16 cellular contexts compared by ENCODE assay signal in genomic region chr20:15637971-15638754, GRCh38.
DNase-seq lines count a peak whose midpoint lies in the region; ATAC-seq and TF ChIP-seq lines count a peak whose summit lies in the region.
"Had no signal": no experiment of that assay in that cellular context is flagged by ENCODE, and none has a peak within 500 bp of the region (broad histone marks: within the 10 kb centered on the region; RNA-seq: fewer than 3 reads in every experiment).

No MANE protein-coding gene starts in this region.

- DNase-seq in AG10803 (ENCODE audit: low read depth), result peak; percentile 49
- peak; percentile 15 for DNase-seq in H7
- peak; percentile 91 for DNase-seq in cerebellar cortex (ENCODE audit: low spot score)
- no peak for DNase-seq in left lobe of liver (ENCODE audit: low spot score)
- DNase-seq in transverse colon, result no peak
- DNase-seq in activated CD4-positive, alpha-beta memory T cell treated with anti-CD3 and anti-CD28 coated beads for 36 hours, result no peak
- DNase-seq in erythroblast (lab: John Stamatoyannopoulos, UW), result no peak
- no peak for DNase-seq in vagina (ENCODE audit: extremely low spot score in 2 of 2)
- DNase-seq: activated CD4-positive, alpha-beta T cell treated with anti-CD3 and anti-CD28 coated beads for 36 hours; activated T-cell treated with anti-CD3 and anti-CD28 coated beads, Interleukin-2, amount 50 U/mL, for 1 hour; BE2C; DND-41; mucosa of descending colon; T-helper 2 cell; upper lobe of right lung had no signal

- H3K27ac Mint-ChIP-seq in activated CD4-positive, alpha-beta memory T cell treated with anti-CD3 and anti-CD28 coated beads for 36 hours, result no peak overlapping the region
- H3K27ac Mint-ChIP-seq: activated CD4-positive, alpha-beta T cell treated with anti-CD3 and anti-CD28 coated beads for 36 hours had no signal

- H3K36me3 ChIP-seq in H7 (replicated peaks; ENCODE audit: control insufficient read depth, insufficient read depth, low read length) (no peaks in the 10 kb centered on the region), transverse colon (no peaks in the 10 kb centered on the region), vagina (no peaks in the 10 kb centered on the region)
- H3K36me3 ChIP-seq: BE2C, upper lobe of right lung had no signal

- POLR2A ChIA-PET in activated CD4-positive, alpha-beta memory T cell treated with anti-CD3 and anti-CD28 coated beads for 36 hours (lab: Charles Lee), result no interaction called here

- in situ Hi-C loops in transverse colon (cut with MboI; ENCODE audit: low pct_ligation_motif_present in 1 of 4, low pct_unique_long_range_greater_than_20kb in 1 of 4, low sequenced_read_pairs in 3 of 4), result no loop called here

- intact Hi-C loops in transverse colon (cut with DNase I; ENCODE audit: low total_unique reads), result no loop called here
- intact Hi-C loops in activated CD4-positive, alpha-beta memory T cell treated with anti-CD3 and anti-CD28 coated beads for 36 hours (cut with micrococcal nuclease), result no loop called here
- intact Hi-C loops in vagina (cut with DNase I), result no loop called here

- peak; percentile 20 for ATAC-seq in left lobe of liver
- ATAC-seq: activated CD4-positive, alpha-beta T cell treated with anti-CD3 and anti-CD28 coated beads for 36 hours; mucosa of descending colon; upper lobe of right lung had no signal

- peaks cover 2% of the 10 kb centered on the region for H3K9me3 Mint-ChIP-seq in activated CD4-positive, alpha-beta memory T cell treated with anti-CD3 and anti-CD28 coated beads for 36 hours

- H3K4me1 Mint-ChIP-seq in activated CD4-positive, alpha-beta memory T cell treated with anti-CD3 and anti-CD28 coated beads for 36 hours (ENCODE audit: low read depth), result no peaks in the 10 kb centered on the region
- H3K4me1 Mint-ChIP-seq: activated CD4-positive, alpha-beta T cell treated with anti-CD3 and anti-CD28 coated beads for 36 hours had no signal

- H3K9me3 ChIP-seq in transverse colon (no peaks in the 10 kb centered on the region), vagina (no peaks in the 10 kb centered on the region)
- H3K9me3 ChIP-seq: BE2C, mucosa of descending colon, upper lobe of right lung had no signal

- WGBS in transverse colon (ENCODE audit: low coverage in 1 of 2), 2 donors, result 30 to 31% methylated on average over 4 to 5 of the region's 5 CpGs

- H3K27ac ChIP-seq in transverse colon (peak overlapping the region in 1 of 4 donors; percentile 28), vagina (no peak overlapping the region)
- H3K27ac ChIP-seq: RWPE1, upper lobe of right lung had no signal

- no peak for TF ChIP-seq CTCF in AG10803 (conservative IDR thresholded peaks at IDR 0.05; ENCODE audit: low read length)
- TF ChIP-seq CTCF in transverse colon (IDR thresholded peaks at IDR 0.05), result no peak
- no peak for TF ChIP-seq CTCF in vagina (IDR thresholded peaks at IDR 0.05)

- H3K4me1 ChIP-seq in transverse colon, result peaks cover 0 to 10% (median 0%) of the 10 kb centered on the region in 4 donors
- peaks cover 14% of the 10 kb centered on the region for H3K4me1 ChIP-seq in vagina
- H3K4me1 ChIP-seq: BE2C had no signal

- H3K27me3 ChIP-seq in H7 (ENCODE audit: control insufficient read depth, insufficient read depth, low read length) (no peaks in the 10 kb centered on the region), transverse colon (no peaks in the 10 kb centered on the region), vagina (no peaks in the 10 kb centered on the region)
- H3K27me3 ChIP-seq: BE2C, upper lobe of right lung had no signal

- no peak overlapping the region for H3K4me3 Mint-ChIP-seq in activated CD4-positive, alpha-beta memory T cell treated with anti-CD3 and anti-CD28 coated beads for 36 hours
- H3K4me3 Mint-ChIP-seq: activated CD4-positive, alpha-beta T cell treated with anti-CD3 and anti-CD28 coated beads for 36 hours had no signal

- H3K4me3 ChIP-seq in AG10803 (ENCODE audit: low read length), result no peak overlapping the region
- H3K4me3 ChIP-seq in H7 (ENCODE audit: insufficient read depth, low read depth, low read length), result no peak overlapping the region
- no peak overlapping the region for H3K4me3 ChIP-seq in transverse colon
- H3K4me3 ChIP-seq in vagina, result no peak overlapping the region
- H3K4me3 ChIP-seq: mucosa of descending colon, upper lobe of right lung had no signal

- TF ChIP-seq POLR2A in transverse colon (IDR thresholded peaks at IDR 0.05) (no peak), erythroblast (IDR thresholded peaks at IDR 0.05; ENCODE audit: low read length) (no peak), vagina (IDR thresholded peaks at IDR 0.05) (no peak)

- no peaks in the 10 kb centered on the region for H3K27me3 Mint-ChIP-seq in activated CD4-positive, alpha-beta memory T cell treated with anti-CD3 and anti-CD28 coated beads for 36 hours
- H3K27me3 Mint-ChIP-seq: activated CD4-positive, alpha-beta T cell treated with anti-CD3 and anti-CD28 coated beads for 36 hours had no signal

- no peak for TF ChIP-seq EP300 in transverse colon (IDR thresholded peaks at IDR 0.05; ENCODE audit: low read depth)

- CTCF ChIA-PET in activated CD4-positive, alpha-beta memory T cell treated with anti-CD3 and anti-CD28 coated beads for 36 hours (lab: Charles Lee), result no interaction called here

- no peaks in the 10 kb centered on the region for H3K36me3 Mint-ChIP-seq in activated CD4-positive, alpha-beta memory T cell treated with anti-CD3 and anti-CD28 coated beads for 36 hours

Comparison
In these comparisons a context has a peak if more than half of its experiments do, and no peak if none do; other contexts are left out.
1. DNase-seq: peak in AG10803 (single experiment), H7 (single experiment) and cerebellar cortex (single experiment); none in left lobe of liver (single experiment), transverse colon (single experiment), activated CD4-positive, alpha-beta memory T cell treated with anti-CD3 and anti-CD28 coated beads for 36 hours (single experiment), erythroblast (0 of 2) and vagina (0 of 2).